Comparison of ENCODE assay signal across 8 cellular contexts in the genomic region with DNA sequence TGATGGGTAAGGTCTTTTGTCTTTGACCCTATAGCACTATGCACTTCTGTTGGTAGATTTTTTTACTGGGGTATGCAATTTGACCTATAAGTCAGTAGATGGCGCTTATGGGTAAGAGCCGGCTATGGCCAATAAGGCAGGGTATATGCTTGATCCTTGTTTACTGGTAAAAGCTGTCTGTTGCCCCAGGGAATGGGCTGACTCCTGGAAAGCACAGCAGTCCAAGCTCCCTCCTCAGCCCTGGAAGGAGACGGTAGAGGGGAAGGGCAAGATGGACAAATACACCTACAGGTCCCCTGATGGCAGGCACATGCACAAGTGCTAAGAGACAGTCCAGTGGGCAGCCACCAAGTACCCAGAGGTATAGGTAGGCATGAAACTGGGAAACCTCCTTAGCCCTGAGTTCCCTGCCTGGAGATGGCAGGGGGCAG.
DNase-seq lines count a peak whose midpoint lies in the region; ATAC-seq and TF ChIP-seq lines count a peak whose summit lies in the region.

No MANE protein-coding gene starts in this region.

- peaks cover 4% of the 10 kb centered on the region for H3K9me3 Mint-ChIP-seq in activated naive CD8-positive, alpha-beta T cell treated with anti-CD3 and anti-CD28 coated beads, Interleukin-2, amount 50 U/mL, for 24 hours
- peaks cover 1% of the 10 kb centered on the region for H3K9me3 Mint-ChIP-seq in activated naive CD8-positive, alpha-beta T cell treated with anti-CD3 and anti-CD28 coated beads for 36 hours
- peaks cover 3% of the 10 kb centered on the region for H3K9me3 Mint-ChIP-seq in MCF 10A (ENCODE audit: unreplicated experiment)

- H3K4me1 ChIP-seq in uterus: no peaks in the 10 kb centered on the region

- peaks cover 0 to 4% of the 10 kb centered on the region in 2 donors for H3K9me3 ChIP-seq in uterus

- H3K4me1 Mint-ChIP-seq in activated naive CD8-positive, alpha-beta T cell treated with anti-CD3 and anti-CD28 coated beads, Interleukin-2, amount 50 U/mL, for 24 hours: no peaks in the 10 kb centered on the region
- no peaks in the 10 kb centered on the region for H3K4me1 Mint-ChIP-seq in activated naive CD8-positive, alpha-beta T cell treated with anti-CD3 and anti-CD28 coated beads for 36 hours
- peaks cover 5% of the 10 kb centered on the region for H3K4me1 Mint-ChIP-seq in MCF 10A (ENCODE audit: insufficient read depth, unreplicated experiment)

- no TSS peak for BruUV-seq in MCF 10A (replicated peaks; lab: Mats Ljungman, UMichigan)

- CTCF ChIA-PET in MCF 10A (lab: Yijun Ruan, JAX): interaction anchor here (0.6 to 3.6 kb wide), 42 partner anchors 9 to 1816 kb away, joined by 3 to 21 read pairs (median 3); no protein-coding TSS in a partner anchor

- peak; percentile 40 for ATAC-seq in activated naive CD8-positive, alpha-beta T cell treated with anti-CD3 and anti-CD28 coated beads, Interleukin-2, amount 50 U/mL, for 24 hours
- ATAC-seq in HG02623 (IDR thresholded peaks at IDR 0.05; ENCODE audit: unreplicated experiment): peak; percentile 87

- no peaks in the 10 kb centered on the region for H3K27me3 Mint-ChIP-seq in activated naive CD8-positive, alpha-beta T cell treated with anti-CD3 and anti-CD28 coated beads, Interleukin-2, amount 50 U/mL, for 24 hours
- H3K27me3 Mint-ChIP-seq in activated naive CD8-positive, alpha-beta T cell treated with anti-CD3 and anti-CD28 coated beads for 36 hours: peaks cover 9% of the 10 kb centered on the region
- H3K27me3 Mint-ChIP-seq in MCF 10A (ENCODE audit: insufficient read depth, unreplicated experiment): no peaks in the 10 kb centered on the region

- POLR2A ChIA-PET in MCF 10A (lab: Yijun Ruan, JAX): interaction anchor here (1.2 kb wide), 1 partner anchor 62 kb away, joined by 3 read pairs; no protein-coding TSS in a partner anchor

- TF ChIP-seq POLR2A in uterus (IDR thresholded peaks at IDR 0.05): no peak

- no peak overlapping the region for H3K4me3 ChIP-seq in uterus

- DNase-seq in activated naive CD8-positive, alpha-beta T cell treated with anti-CD3 and anti-CD28 coated beads, Interleukin-2, amount 50 U/mL, for 24 hours: no peak
- no peak for DNase-seq in activated naive CD8-positive, alpha-beta T cell treated with anti-CD3 and anti-CD28 coated beads for 36 hours
- peak; percentile 6 for DNase-seq in NCI-H2029 (lab: John Stamatoyannopoulos, UW)
- DNase-seq in MCF 10A (ENCODE audit: unreplicated experiment): peak; percentile 68
- DNase-seq in kidney tubule cell (ENCODE audit: low spot score): peak; percentile 73
- DNase-seq in uterus: peak in 1 of 2 donors; percentile 19
- no peak for DNase-seq in NCI-H1048 (lab: John Stamatoyannopoulos, UW)

- H3K27me3 ChIP-seq in uterus: no peaks in the 10 kb centered on the region

- intact Hi-C loops in MCF 10A (cut with micrococcal nuclease): loop anchor here (1.0 to 2.0 kb wide), 5 partner anchors 63 to 514 kb away; partner anchors contain the start of gene ADAMTS3
- intact Hi-C loops in uterus (cut with DNase I; ENCODE audit: low total_unique reads): no loop called here

- H3K27ac Mint-ChIP-seq in activated naive CD8-positive, alpha-beta T cell treated with anti-CD3 and anti-CD28 coated beads, Interleukin-2, amount 50 U/mL, for 24 hours: no peak overlapping the region
- H3K27ac Mint-ChIP-seq in activated naive CD8-positive, alpha-beta T cell treated with anti-CD3 and anti-CD28 coated beads for 36 hours: no peak overlapping the region
- no peak overlapping the region for H3K27ac Mint-ChIP-seq in MCF 10A (ENCODE audit: low read depth, unreplicated experiment)

- no peak overlapping the region for H3K27ac ChIP-seq in uterus

- TF ChIP-seq CTCF in MCF 10A (IDR thresholded peaks at IDR 0.05; ENCODE audit: unreplicated experiment) (peak; percentile 71), uterus (IDR thresholded peaks at IDR 0.05) (peak; percentile 46 to 64 (median 54))

- no peaks in the 10 kb centered on the region for H3K36me3 ChIP-seq in uterus

- H3K4me3 Mint-ChIP-seq in activated naive CD8-positive, alpha-beta T cell treated with anti-CD3 and anti-CD28 coated beads, Interleukin-2, amount 50 U/mL, for 24 hours: no peak overlapping the region
- H3K4me3 Mint-ChIP-seq in activated naive CD8-positive, alpha-beta T cell treated with anti-CD3 and anti-CD28 coated beads for 36 hours: no peak overlapping the region
- H3K4me3 Mint-ChIP-seq in MCF 10A (ENCODE audit: unreplicated experiment): no peak overlapping the region

- no peaks in the 10 kb centered on the region for H3K36me3 Mint-ChIP-seq in activated naive CD8-positive, alpha-beta T cell treated with anti-CD3 and anti-CD28 coated beads, Interleukin-2, amount 50 U/mL, for 24 hours (ENCODE audit: low read depth)
- no peaks in the 10 kb centered on the region for H3K36me3 Mint-ChIP-seq in activated naive CD8-positive, alpha-beta T cell treated with anti-CD3 and anti-CD28 coated beads for 36 hours
- H3K36me3 Mint-ChIP-seq in MCF 10A (ENCODE audit: insufficient read depth, unreplicated experiment): no peaks in the 10 kb centered on the region

Comparison
In these comparisons a context has a peak if more than half of its experiments do, and no peak if none do; other contexts are left out.
1. DNase-seq: peak in NCI-H2029 (single experiment), MCF 10A (single experiment) and kidney tubule cell (single experiment); none in activated naive CD8-positive, alpha-beta T cell treated with anti-CD3 and anti-CD28 coated beads, Interleukin-2, amount 50 U/mL, for 24 hours (single experiment), activated naive CD8-positive, alpha-beta T cell treated with anti-CD3 and anti-CD28 coated beads for 36 hours (single experiment) and NCI-H1048 (single experiment).